Comparison of ENCODE assay signal across 14 cellular contexts in the genomic region with DNA sequence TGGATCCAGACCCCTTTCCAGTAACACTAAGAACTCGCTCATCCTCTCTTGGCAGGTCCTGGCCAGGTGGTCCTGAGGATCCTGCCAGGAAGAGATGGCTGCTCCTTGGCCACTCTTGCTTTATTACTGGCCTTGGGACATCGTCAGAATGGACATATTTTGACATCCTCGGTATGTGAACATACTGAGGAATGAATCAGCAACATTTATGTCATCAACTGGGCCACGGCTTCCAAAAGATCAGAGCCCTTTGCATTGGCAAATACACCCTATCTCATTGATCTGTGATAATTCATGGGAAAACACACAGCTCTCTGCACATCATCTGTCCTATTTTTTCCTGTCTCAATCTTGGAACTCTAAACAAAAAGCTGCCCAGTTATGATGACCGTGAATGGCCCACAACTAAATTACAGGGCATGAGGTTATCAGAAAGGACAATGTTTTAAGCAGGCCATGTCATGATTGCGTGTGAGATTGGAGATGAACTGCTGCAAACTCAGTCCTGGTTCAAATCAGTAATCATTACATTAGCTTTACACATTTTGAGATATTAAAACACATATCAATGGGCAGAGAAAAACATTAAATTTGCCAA.
DNase-seq lines count a peak whose midpoint lies in the region; ATAC-seq and TF ChIP-seq lines count a peak whose summit lies in the region.
"Had no signal": no experiment of that assay in that cellular context is flagged by ENCODE, and none has a peak within 500 bp of the region (broad histone marks: within the 10 kb centered on the region; RNA-seq: fewer than 3 reads in every experiment).

No MANE protein-coding gene starts in this region.

- no peak overlapping the region for H3K27ac Mint-ChIP-seq in MCF 10A (ENCODE audit: low read depth, unreplicated experiment)
- no peak overlapping the region for H3K27ac Mint-ChIP-seq in CD8-positive, alpha-beta T cell
- H3K27ac Mint-ChIP-seq: CD4-positive, CD25-positive, alpha-beta regulatory T cell; H9 had no signal

- no peak for ATAC-seq in GM21825 (IDR thresholded peaks at IDR 0.05; ENCODE audit: unreplicated experiment)
- no peak for ATAC-seq in CD8-positive, alpha-beta T cell

- peaks cover 18% of the 10 kb centered on the region for H3K4me1 Mint-ChIP-seq in MCF 10A (ENCODE audit: insufficient read depth, unreplicated experiment)
- no peaks in the 10 kb centered on the region for H3K4me1 Mint-ChIP-seq in CD8-positive, alpha-beta T cell (ENCODE audit: low read depth)
- H3K4me1 Mint-ChIP-seq: CD4-positive, CD25-positive, alpha-beta regulatory T cell had no signal

- dilution Hi-C loops in mammary epithelial cell (cut with HindIII; ENCODE audit: low sequenced_read_pairs): no loop called here

- no peak for TF ChIP-seq CTCF in MCF 10A (IDR thresholded peaks at IDR 0.05; ENCODE audit: unreplicated experiment)
- no peak for TF ChIP-seq CTCF in mammary epithelial cell (conservative IDR thresholded peaks at IDR 0.05 in 1 of 2, IDR thresholded peaks at IDR 0.05 in 1 of 2; ENCODE audit: extremely low read depth in 1 of 2, insufficient read depth in 1 of 2, low read depth in 1 of 2, low read length in 2 of 2)
- TF ChIP-seq CTCF in CD8-positive, alpha-beta T cell (IDR thresholded peaks at IDR 0.05): no peak

- no peak overlapping the region for H3K4me2 ChIP-seq in mammary epithelial cell (ENCODE audit: insufficient read depth, low read depth, low read length)

- H3K27me3 ChIP-seq in mammary epithelial cell (ENCODE audit: insufficient read depth, low read length): no peaks in the 10 kb centered on the region
- H3K27me3 ChIP-seq in CD8-positive, alpha-beta T cell (ENCODE audit: insufficient read depth, low read length): no peaks in the 10 kb centered on the region
- H3K27me3 ChIP-seq: BLaER1 treated with 17β-estradiol and CSF1 and Interleukin-3, amounts not matched to agents 10 nM and 100 nM had no signal

- no peak overlapping the region for H3K27ac ChIP-seq in mammary epithelial cell (ENCODE audit: insufficient read depth, low read depth, low read length)
- H3K27ac ChIP-seq in CD8-positive, alpha-beta T cell (ENCODE audit: low read depth, low read length): no peak overlapping the region
- H3K27ac ChIP-seq: BLaER1 treated with 17β-estradiol and CSF1 and Interleukin-3, amounts not matched to agents 10 nM and 100 nM had no signal

- H3K79me2 ChIP-seq in mammary epithelial cell (ENCODE audit: insufficient read depth, low read length): no peaks in the 10 kb centered on the region

- BruUV-seq in MCF 10A (replicated peaks; lab: Mats Ljungman, UMichigan): no TSS peak
- no TSS peak for BruUV-seq in mammary epithelial cell (replicated peaks; lab: Mats Ljungman, UMichigan)

- WGBS in mammary epithelial cell (ENCODE audit: low coverage, missing lambda C conversion rate): 30% methylated on average over 6 of the region's 6 CpGs

- H3K36me3 Mint-ChIP-seq in MCF 10A (ENCODE audit: insufficient read depth, unreplicated experiment): no peaks in the 10 kb centered on the region
- no peaks in the 10 kb centered on the region for H3K36me3 Mint-ChIP-seq in CD8-positive, alpha-beta T cell
- H3K36me3 Mint-ChIP-seq: CD4-positive, CD25-positive, alpha-beta regulatory T cell had no signal

- intact Hi-C loops in MCF 10A (cut with micrococcal nuclease): no loop called here
- intact Hi-C loops in mammary epithelial cell (cut with micrococcal nuclease): no loop called here
- intact Hi-C loops in CD8-positive, alpha-beta T cell (cut with DNase I, micrococcal nuclease): no loop called here

- no peaks in the 10 kb centered on the region for H3K36me3 ChIP-seq in mammary epithelial cell (ENCODE audit: insufficient read depth, low read length)
- no peaks in the 10 kb centered on the region for H3K36me3 ChIP-seq in CD8-positive, alpha-beta T cell (ENCODE audit: insufficient read depth, low read length)
- H3K36me3 ChIP-seq: BLaER1 treated with 17β-estradiol and CSF1 and Interleukin-3, amounts not matched to agents 10 nM and 100 nM had no signal

- no peak overlapping the region for H2AFZ ChIP-seq in mammary epithelial cell (ENCODE audit: low read depth, low read length)

- no peak overlapping the region for H3K4me3 Mint-ChIP-seq in MCF 10A (ENCODE audit: unreplicated experiment)
- H3K4me3 Mint-ChIP-seq in CD8-positive, alpha-beta T cell: no peak overlapping the region
- H3K4me3 Mint-ChIP-seq: CD4-positive, CD25-positive, alpha-beta regulatory T cell; H9 had no signal

- no peaks in the 10 kb centered on the region for H3K9me3 Mint-ChIP-seq in MCF 10A (ENCODE audit: unreplicated experiment)
- H3K9me3 Mint-ChIP-seq in CD8-positive, alpha-beta T cell: no peaks in the 10 kb centered on the region

- CTCF ChIA-PET in MCF 10A (lab: Yijun Ruan, JAX): no interaction called here
- CTCF ChIA-PET in mammary epithelial cell (lab: Charles Lee; ENCODE audit: low non-redundant PET): no interaction called here
- CTCF ChIA-PET in CD8-positive, alpha-beta T cell (lab: Charles Lee): no interaction called here

- H3K27me3 Mint-ChIP-seq in MCF 10A (ENCODE audit: insufficient read depth, unreplicated experiment): no peaks in the 10 kb centered on the region
- H3K27me3 Mint-ChIP-seq in CD8-positive, alpha-beta T cell (ENCODE audit: low read depth): no peaks in the 10 kb centered on the region
- H3K27me3 Mint-ChIP-seq: CD4-positive, CD25-positive, alpha-beta regulatory T cell had no signal

- DNase-seq in MCF 10A (ENCODE audit: unreplicated experiment) (peak; percentile 15), mammary epithelial cell (no peak), amniotic epithelial cell (ENCODE audit: low read depth) (peak; percentile 3), fibroblast of peridontal ligament (ENCODE audit: extremely low read depth) (peak; percentile 49), NCI-H2107 (lab: John Stamatoyannopoulos, UW) (no peak)
- no peak for DNase-seq in CD8-positive, alpha-beta T cell
- DNase-seq: 8988T; ACHN; CD4-positive, CD25-positive, alpha-beta regulatory T cell; DMS79; GOT3; H9 had no signal

- POLR2A ChIA-PET in MCF 10A (lab: Yijun Ruan, JAX): no interaction called here
- POLR2A ChIA-PET in CD8-positive, alpha-beta T cell (lab: Charles Lee): no interaction called here

- H4K20me1 ChIP-seq in mammary epithelial cell (ENCODE audit: insufficient read depth, low read length): no peaks in the 10 kb centered on the region
- H4K20me1 ChIP-seq: BLaER1 treated with 17β-estradiol and CSF1 and Interleukin-3, amounts not matched to agents 10 nM and 100 nM had no signal

- no peaks in the 10 kb centered on the region for H3K4me1 ChIP-seq in mammary epithelial cell (ENCODE audit: insufficient read depth, low read length)
- H3K4me1 ChIP-seq in CD8-positive, alpha-beta T cell (ENCODE audit: insufficient read depth, low read length): no peaks in the 10 kb centered on the region

- in situ Hi-C loops in mammary epithelial cell (cut with MboI; ENCODE audit: low sequenced_read_pairs in 2 of 2): no loop called here

- H3K9ac ChIP-seq in mammary epithelial cell (ENCODE audit: insufficient read depth, low read length): no peak overlapping the region
- H3K9ac ChIP-seq: BLaER1 treated with 17β-estradiol and CSF1 and Interleukin-3, amounts not matched to agents 10 nM and 100 nM had no signal

- H3K9me3 ChIP-seq in mammary epithelial cell (replicated peaks; ENCODE audit: insufficient read depth, low read length): peaks cover 9% of the 10 kb centered on the region
- no peaks in the 10 kb centered on the region for H3K9me3 ChIP-seq in CD8-positive, alpha-beta T cell (ENCODE audit: low read length)

- no peak overlapping the region for H3K4me3 ChIP-seq in mammary epithelial cell (replicated peaks in 1 of 3; ENCODE audit: insufficient read depth in 1 of 3, low read depth in 2 of 3, low read length in 3 of 3)
- H3K4me3 ChIP-seq in CD8-positive, alpha-beta T cell (ENCODE audit: low read depth, low read length): no peak overlapping the region
- H3K4me3 ChIP-seq: BLaER1 treated with 17β-estradiol and CSF1 and Interleukin-3, amounts not matched to agents 10 nM and 100 nM had no signal

Comparison
In these comparisons a context has a peak if more than half of its experiments do, and no peak if none do; other contexts are left out.
1. DNase-seq: peak in MCF 10A (single experiment), amniotic epithelial cell (single experiment) and fibroblast of peridontal ligament (single experiment); none in mammary epithelial cell (single experiment), NCI-H2107 (single experiment) and CD8-positive, alpha-beta T cell (0 of 7).